ENCODE assay signal across 1 cellular context in genomic region chr19:46346821-46347571, GRCh38.
TF ChIP-seq lines count a peak whose summit lies in the region.

Gene PPP5C (plus strand): TSS chr19:46347087. CDS start chr19:46347097, 10 bp downstream.

TF ChIP-seq in H1, 55 proteins besides CTCF, POLR2A, EP300 and RAD21:
- TF ChIP-seq PHF8 (conservative IDR thresholded peaks at IDR 0.05; ENCODE audit: low read depth, low read length) = peak; percentile 87
- TF ChIP-seq, protein P1, sequence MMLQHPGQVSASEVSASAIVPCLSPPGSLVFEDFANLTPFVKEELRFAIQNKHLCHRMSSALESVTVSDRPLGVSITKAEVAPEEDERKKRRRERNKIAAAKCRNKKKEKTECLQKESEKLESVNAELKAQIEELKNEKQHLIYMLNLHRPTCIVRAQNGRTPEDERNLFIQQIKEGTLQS (IDR thresholded peaks at IDR 0.05; ENCODE audit: insufficient read depth, low read depth, low read length) = peak; percentile 81
- 0 out of 4 replicates have a peak, but pooled peaks of 1 of the 2 experiments have one; percentile 30 for TF ChIP-seq HDAC2 (IDR thresholded peaks at IDR 0.05; ENCODE audit: borderline replicate concordance in 1 of 2, low read depth in 2 of 2, low read length in 2 of 2)
- peak; percentile 65; the same call in 1 of the 2 replicates for TF ChIP-seq POLR2AphosphoS5 (IDR thresholded peaks at IDR 0.05; ENCODE audit: low read depth, low read length)
- TF ChIP-seq TAF1 (IDR thresholded peaks at IDR 0.05; ENCODE audit: low read depth, low read length) = peak; percentile 80
- TF ChIP-seq NRF1 (IDR thresholded peaks at IDR 0.05; ENCODE audit: low read depth, low read length) = peak; percentile 94
- TF ChIP-seq ASH2L (IDR thresholded peaks at IDR 0.05; ENCODE audit: low read length) = peak; percentile 78
- peak; percentile 36; the same call in 1 of the 2 replicates for TF ChIP-seq KDM5A (IDR thresholded peaks at IDR 0.05; ENCODE audit: low read length)
- peak; percentile 12 for TF ChIP-seq SAP30 (IDR thresholded peaks at IDR 0.05; ENCODE audit: insufficient read depth, insufficient replicate concordance, low read length)
- TF ChIP-seq KDM4A (IDR thresholded peaks at IDR 0.05; ENCODE audit: low read depth, low read length, severe bottlenecking) = peak; percentile 32
- TF ChIP-seq, protein P2, sequence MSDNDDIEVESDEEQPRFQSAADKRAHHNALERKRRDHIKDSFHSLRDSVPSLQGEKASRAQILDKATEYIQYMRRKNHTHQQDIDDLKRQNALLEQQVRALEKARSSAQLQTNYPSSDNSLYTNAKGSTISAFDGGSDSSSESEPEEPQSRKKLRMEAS (IDR thresholded peaks at IDR 0.05) = peak; percentile 82
- TF ChIP-seq TAF7 (optimal IDR thresholded peaks at IDR 0.05; ENCODE audit: borderline replicate concordance, low read depth, low read length) = peak; percentile 88
- peak; percentile 42; the same call in 1 of the 2 replicates for TF ChIP-seq TEAD4 (IDR thresholded peaks at IDR 0.05; ENCODE audit: low read depth, low read length)
- TF ChIP-seq CHD2 (IDR thresholded peaks at IDR 0.05; ENCODE audit: low read length) = no peak
- peak in 1 of 2 experiments; percentile 83; a peak in 2 of 4 replicates for TF ChIP-seq SIN3A (conservative IDR thresholded peaks at IDR 0.05 in 1 of 2, IDR thresholded peaks at IDR 0.05 in 1 of 2; ENCODE audit: low read depth in 1 of 2, low read length in 2 of 2)
- peak; percentile 27; the same call in 1 of the 2 replicates for TF ChIP-seq GTF2F1 (IDR thresholded peaks at IDR 0.05; ENCODE audit: borderline replicate concordance, low read depth, low read length)
- TF ChIP-seq CREB1 (IDR thresholded peaks at IDR 0.05) = peak; percentile 75
- TF ChIP-seq BRCA1 (IDR thresholded peaks at IDR 0.05; ENCODE audit: low read depth, low read length) = no peak
- TF ChIP-seq BCL11A (IDR thresholded peaks at IDR 0.05; ENCODE audit: low read depth in 2 of 2, low read length in 2 of 2) = no peak
- TF ChIP-seq SP4 (IDR thresholded peaks at IDR 0.05; ENCODE audit: low read length) = no peak
- TF ChIP-seq, protein P3, sequence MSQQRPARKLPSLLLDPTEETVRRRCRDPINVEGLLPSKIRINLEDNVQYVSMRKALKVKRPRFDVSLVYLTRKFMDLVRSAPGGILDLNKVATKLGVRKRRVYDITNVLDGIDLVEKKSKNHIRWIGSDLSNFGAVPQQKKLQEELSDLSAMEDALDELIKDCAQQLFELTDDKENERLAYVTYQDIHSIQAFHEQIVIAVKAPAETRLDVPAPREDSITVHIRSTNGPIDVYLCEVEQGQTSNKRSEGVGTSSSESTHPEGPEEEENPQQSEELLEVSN (IDR thresholded peaks at IDR 0.05) = peak; percentile 65; the same call in 1 of the 2 replicates
- peak; percentile 81 for TF ChIP-seq YY1 (IDR thresholded peaks at IDR 0.05; ENCODE audit: low read depth, low read length)
- TF ChIP-seq JUND (IDR thresholded peaks at IDR 0.05; ENCODE audit: low read length) = peak; percentile 62; the same call in 1 of the 2 replicates
- TF ChIP-seq KDM1A (IDR thresholded peaks at IDR 0.05; ENCODE audit: borderline replicate concordance, low read length) = no peak
- TF ChIP-seq SIRT6 (IDR thresholded peaks at IDR 0.05; ENCODE audit: low read length) = no peak
- TF ChIP-seq TCF12 (IDR thresholded peaks at IDR 0.05; ENCODE audit: low read depth, low read length) = 0 out of 2 replicates have a peak, but pooled peaks have one; percentile 31
- TF ChIP-seq TBP (IDR thresholded peaks at IDR 0.05; ENCODE audit: low read depth, low read length) = peak; percentile 81
